ENCODE assay signal across 1 cellular context in the genomic region with DNA sequence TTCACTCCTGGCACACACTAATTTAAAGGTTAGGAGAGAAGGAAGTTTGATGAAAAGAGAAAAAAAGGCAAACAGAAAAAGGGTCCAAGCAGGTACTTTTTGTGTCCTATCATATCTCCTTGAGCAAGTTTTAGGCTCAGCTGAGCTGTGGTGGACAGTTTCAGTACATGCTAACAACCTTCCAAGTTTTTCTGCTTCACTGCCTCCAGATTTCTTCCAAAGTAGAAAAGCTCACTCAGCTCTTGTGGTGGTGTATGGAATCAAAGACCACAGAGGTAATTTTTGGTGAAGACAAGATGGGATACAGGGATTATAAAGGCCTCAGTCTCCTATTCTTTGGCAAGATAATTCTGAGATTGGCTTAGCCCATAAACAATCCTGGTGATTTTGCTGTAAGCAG.
TF ChIP-seq lines count a peak whose summit lies in the region.

No MANE protein-coding gene starts in this region.

TF ChIP-seq in GM23338, 12 proteins besides CTCF, POLR2A, EP300 and RAD21 (continued from another document):
- no peak for TF ChIP-seq POLR2AphosphoS5 (IDR thresholded peaks at IDR 0.05; ENCODE audit: low read depth)
- no peak for TF ChIP-seq STAT1 (IDR thresholded peaks at IDR 0.05; ENCODE audit: unreplicated experiment)
TF ChIP-seq in GM23338: peak in this region for 0.
